In the genomic region with DNA sequence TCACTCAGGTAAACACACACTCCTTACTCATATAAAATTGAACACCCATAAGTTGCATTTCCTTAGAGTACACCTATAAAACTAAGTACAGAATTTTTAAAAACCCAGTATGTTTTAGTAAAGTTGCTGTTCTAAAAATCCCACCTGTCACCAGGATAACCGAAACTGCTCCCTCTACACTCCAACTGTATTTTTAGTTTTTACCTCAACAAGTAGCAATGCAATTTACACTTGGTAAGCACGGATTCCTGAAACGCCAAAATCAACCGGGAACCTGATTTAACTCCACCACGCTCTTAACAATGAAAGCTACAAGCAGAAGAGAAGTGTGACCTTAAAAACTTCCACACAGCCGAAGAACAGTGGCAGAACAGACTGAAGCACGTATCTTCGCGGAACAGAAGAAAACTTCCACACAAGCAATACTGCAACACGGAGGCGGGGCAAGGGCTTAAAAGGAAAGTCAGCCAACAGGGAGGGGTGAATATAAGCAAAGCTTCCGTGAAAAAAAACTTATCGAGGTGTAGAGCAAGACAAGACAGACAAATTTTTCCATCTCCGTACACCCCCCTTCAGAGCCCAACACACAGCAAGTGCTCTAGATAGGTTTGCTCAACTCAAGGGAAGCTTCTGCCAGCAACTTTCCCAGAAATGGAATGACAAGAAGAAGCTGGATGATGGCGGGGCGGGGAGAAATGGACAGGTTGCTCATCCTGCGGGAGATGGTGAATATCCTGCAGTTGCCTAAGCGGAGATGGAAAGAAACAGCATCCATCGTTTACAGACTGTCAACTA, we compare ENCODE assay signal across 8 cellular contexts. TPM values are rescaled to one million over a fixed set of nuclear protein-coding genes. Genes with fewer than 3 reads are reported as not detected.
A peak's percentile ranks its signal among the peaks of the same experiment; 100 is the strongest.
DNase-seq lines count a peak whose midpoint lies in the region; ATAC-seq and TF ChIP-seq lines count a peak whose summit lies in the region.

No MANE protein-coding gene starts in this region.

- H3K27ac Mint-ChIP-seq in activated CD4-positive, alpha-beta T cell treated with anti-CD3 and anti-CD28 coated beads, Interleukin-2, amount 10 ng/mL, durations not matched to agents 7 days and 5 days = peak overlapping the region; percentile 74
- H3K27ac Mint-ChIP-seq in dendritic cell treated with granulocyte-macrophage colony-stimulating factor and Interleukin-4, amounts not matched to agents 40 ng/mL and 50 ng/mL, for 4 days = peak overlapping the region; percentile 77

- peaks cover 20% of the 10 kb centered on the region for H3K36me3 Mint-ChIP-seq in activated CD4-positive, alpha-beta T cell treated with anti-CD3 and anti-CD28 coated beads, Interleukin-2, amount 10 ng/mL, durations not matched to agents 7 days and 5 days (ENCODE audit: low read depth)
- H3K36me3 Mint-ChIP-seq in dendritic cell treated with granulocyte-macrophage colony-stimulating factor and Interleukin-4, amounts not matched to agents 40 ng/mL and 50 ng/mL, for 4 days (ENCODE audit: low read depth) = peaks cover 29% of the 10 kb centered on the region

- TF ChIP-seq CTCF in lung (IDR thresholded peaks at IDR 0.05; ENCODE audit: control extremely low read depth, extremely low read depth) = no peak

- no peaks in the 10 kb centered on the region for H3K9me3 Mint-ChIP-seq in activated CD4-positive, alpha-beta T cell treated with anti-CD3 and anti-CD28 coated beads, Interleukin-2, amount 10 ng/mL, durations not matched to agents 7 days and 5 days
- no peaks in the 10 kb centered on the region for H3K9me3 Mint-ChIP-seq in dendritic cell treated with granulocyte-macrophage colony-stimulating factor and Interleukin-4, amounts not matched to agents 40 ng/mL and 50 ng/mL, for 4 days

- peaks cover 3% of the 10 kb centered on the region for H3K27me3 Mint-ChIP-seq in activated CD4-positive, alpha-beta T cell treated with anti-CD3 and anti-CD28 coated beads, Interleukin-2, amount 10 ng/mL, durations not matched to agents 7 days and 5 days
- H3K27me3 Mint-ChIP-seq in dendritic cell treated with granulocyte-macrophage colony-stimulating factor and Interleukin-4, amounts not matched to agents 40 ng/mL and 50 ng/mL, for 4 days = peaks cover 1% of the 10 kb centered on the region

- no peaks in the 10 kb centered on the region for H3K27me3 ChIP-seq in MG63
- H3K27me3 ChIP-seq in lung (ENCODE audit: control insufficient read depth, insufficient read depth) = no peaks in the 10 kb centered on the region

- H3K4me3 Mint-ChIP-seq in activated CD4-positive, alpha-beta T cell treated with anti-CD3 and anti-CD28 coated beads, Interleukin-2, amount 10 ng/mL, durations not matched to agents 7 days and 5 days = peak overlapping the region; percentile 79
- H3K4me3 Mint-ChIP-seq in dendritic cell treated with granulocyte-macrophage colony-stimulating factor and Interleukin-4, amounts not matched to agents 40 ng/mL and 50 ng/mL, for 4 days = peak overlapping the region; percentile 78

- POLR2A ChIA-PET in activated CD4-positive, alpha-beta T cell treated with anti-CD3 and anti-CD28 coated beads, Interleukin-2, amount 10 ng/mL, durations not matched to agents 7 days and 5 days (lab: Charles Lee) = no interaction called here

- H3K4me3 ChIP-seq in MG63 = peak overlapping the region; percentile 68
- peak overlapping the region; percentile 85 for H3K4me3 ChIP-seq in lung

- CTCF ChIA-PET in activated CD4-positive, alpha-beta T cell treated with anti-CD3 and anti-CD28 coated beads, Interleukin-2, amount 10 ng/mL, durations not matched to agents 7 days and 5 days (lab: Charles Lee) = no interaction called here

- intact Hi-C loops in dendritic cell treated with granulocyte-macrophage colony-stimulating factor and Interleukin-4, amounts not matched to agents 40 ng/mL and 50 ng/mL, for 4 days (cut with micrococcal nuclease) = no loop called here

- H3K4me1 Mint-ChIP-seq in activated CD4-positive, alpha-beta T cell treated with anti-CD3 and anti-CD28 coated beads, Interleukin-2, amount 10 ng/mL, durations not matched to agents 7 days and 5 days = peaks cover 48% of the 10 kb centered on the region
- peaks cover 36% of the 10 kb centered on the region for H3K4me1 Mint-ChIP-seq in dendritic cell treated with granulocyte-macrophage colony-stimulating factor and Interleukin-4, amounts not matched to agents 40 ng/mL and 50 ng/mL, for 4 days (ENCODE audit: low read depth)

- H3K9me3 ChIP-seq in MG63 (peaks cover 3% of the 10 kb centered on the region), lung (ENCODE audit: control insufficient read depth in 2 of 2, insufficient read depth in 1 of 2, low read length in 1 of 2) (no peaks in the 10 kb centered on the region)

- H3K4me1 ChIP-seq in lung (ENCODE audit: control insufficient read depth in 2 of 2, insufficient read depth in 2 of 2, low read length in 2 of 2) = peaks cover 9 to 12% of the 10 kb centered on the region in 2 donors

- ATAC-seq in lung (ENCODE audit: insufficient read depth, low FRiP score) (no peak), GM18520 (IDR thresholded peaks at IDR 0.05; ENCODE audit: unreplicated experiment) (no peak)

- 0% methylated on average over 19 of the region's 19 CpGs for WGBS in lung, 2 donors

- DNase-seq in G401 (ENCODE audit: low spot score) = peak; percentile 41
- DNase-seq in MG63 = peak; percentile 49
- DNase-seq in activated CD4-positive, alpha-beta T cell treated with anti-CD3 and anti-CD28 coated beads, Interleukin-2, amount 10 ng/mL, durations not matched to agents 7 days and 5 days = peak; percentile 80
- DNase-seq in lung (ENCODE audit: low spot score) = peak; percentile 61
- peak; percentile 33 to 52 (median 48) for DNase-seq in stimulated activated CD4-positive, alpha-beta T cell treated with anti-CD3 and anti-CD28 coated beads, TNF-alpha, amount 100 ng/mL, for 48 hours (ENCODE audit: low read depth in 3 of 3)
- no peak for DNase-seq in NCI-H1092 treated with DMSO at 0.1 percent for 48 hours (lab: John Stamatoyannopoulos, UW)

- H3K36me3 ChIP-seq in MG63 (peaks cover 33% of the 10 kb centered on the region), lung (ENCODE audit: control insufficient read depth in 2 of 2, insufficient read depth in 2 of 2, low read length in 2 of 2) (no peaks in the 10 kb centered on the region)

- in situ Hi-C loops in G401 (cut with HindIII; ENCODE audit: low sequenced_read_pairs) = loop anchor here (10.0 kb wide), 1 partner anchor 52 kb away; no protein-coding TSS in a partner anchor

- peak overlapping the region; percentile 84 to 93 for H3K27ac ChIP-seq in lung (ENCODE audit: low read depth in 1 of 2, low read length in 1 of 2)

RNA-seq across cellular contexts. Expression of a gene that starts 1.4 kb away (rescaled TPM):
- total RNA-seq in G401 (2014; rRNA removed; shearing (Covaris generic)) = 46.2 and 57.7 TPM in 2 replicates
- total RNA-seq in MG63 (2014; rRNA removed; shearing (Covaris generic); ENCODE audit: low replicate concordance) = 80.1 and 94.3 TPM in 2 replicates
- total RNA-seq in activated CD4-positive, alpha-beta T cell treated with anti-CD3 and anti-CD28 coated beads, Interleukin-2, amount 10 ng/mL, durations not matched to agents 7 days and 5 days = 10 to 100 TPM; 51.8 to 57.8 TPM
- 10 to 100 TPM; 70.7 to 84.9 TPM for total RNA-seq in lung
- polyA plus RNA-seq in lung = 10 to 100 TPM; 29.3 to 41.9 TPM

RNA-seq across cellular contexts. Expression of a gene that starts 32.5 kb away (rescaled TPM):
- 43.4 and 57.7 TPM in 2 replicates for total RNA-seq in G401 (2014; rRNA removed; shearing (Covaris generic))
- 67.0 and 84.4 TPM in 2 replicates for total RNA-seq in MG63 (2014; rRNA removed; shearing (Covaris generic); ENCODE audit: low replicate concordance)
- total RNA-seq in activated CD4-positive, alpha-beta T cell treated with anti-CD3 and anti-CD28 coated beads, Interleukin-2, amount 10 ng/mL, durations not matched to agents 7 days and 5 days = 10 to 100 TPM; 39.1 to 42.0 TPM
- total RNA-seq in lung = 10 to 100 TPM; 25.8 to 26.5 TPM
- polyA plus RNA-seq in lung = 10 to 100 TPM; 24.9 to 30.0 TPM
